ENCODE assay signal across 9 cellular contexts in the genomic region with DNA sequence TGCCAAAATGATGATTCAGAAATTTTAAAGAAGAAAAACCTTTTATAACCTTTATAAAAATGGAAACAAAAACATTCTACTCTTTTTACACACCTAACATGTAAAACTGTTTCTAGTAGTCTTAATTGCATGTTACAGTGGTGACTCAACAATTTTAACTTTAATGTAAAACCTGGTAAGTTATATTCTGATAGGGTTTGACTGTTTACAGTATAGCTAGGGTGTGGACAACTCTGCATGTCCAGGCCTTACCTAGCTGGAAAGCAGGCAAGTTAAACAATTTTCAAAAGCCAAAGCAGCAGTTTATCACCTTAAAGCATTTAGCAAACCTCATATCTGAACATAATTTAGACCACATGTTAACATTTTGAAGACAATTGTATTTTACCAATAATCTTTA.
"Had no signal": no experiment of that assay in that cellular context is flagged by ENCODE, and none has a peak within 500 bp of the region (broad histone marks: within the 10 kb centered on the region; RNA-seq: fewer than 3 reads in every experiment).

No MANE protein-coding gene starts in this region.

- H3K9ac ChIP-seq: GM23248 had no signal

- ATAC-seq: HCT116, HepG2 had no signal

- H3K4me3 Mint-ChIP-seq: HFFc6, IgD-negative memory B cell had no signal

- FAIRE-seq: HepG2 had no signal

- H3K27me3 Mint-ChIP-seq: IgD-negative memory B cell had no signal

- H3K27ac Mint-ChIP-seq: HFFc6, IgD-negative memory B cell had no signal

- H3K9me3 ChIP-seq: HAP-1 had no signal

- H3K4me3 ChIP-seq: GM23248, HAP-1 had no signal

- H3K27ac ChIP-seq: GM23248, HL-60 had no signal

- H3K36me3 ChIP-seq: HAP-1 had no signal

- DNase-seq: GM23248, GOT3, H7, HFFc6 had no signal

- H3K4me1 Mint-ChIP-seq: IgD-negative memory B cell had no signal

- H3K9me3 Mint-ChIP-seq: HFFc6 had no signal
